In genomic region chr10:92839191-92840085, GRCh38 we compare ENCODE assay signal across 9 cellular contexts. TPM values are rescaled to one million over a fixed set of nuclear protein-coding genes. Genes with fewer than 3 reads are reported as not detected.
A peak's percentile ranks its signal among the peaks of the same experiment; 100 is the strongest.
DNase-seq lines count a peak whose midpoint lies in the region; ATAC-seq, FAIRE-seq and TF ChIP-seq lines count a peak whose summit lies in the region.
"Had no signal": no experiment of that assay in that cellular context is flagged by ENCODE, and none has a peak within 500 bp of the region (broad histone marks: within the 10 kb centered on the region; RNA-seq: fewer than 3 reads in every experiment).

No MANE protein-coding gene starts in this region.

- no peak overlapping the region for H3K4me3 Mint-ChIP-seq in H9
- no peak overlapping the region for H3K4me3 Mint-ChIP-seq in T-cell

- TF ChIP-seq CTCF in AG09309 (IDR thresholded peaks at IDR 0.05; ENCODE audit: control insufficient read depth, insufficient read depth, low read depth, low read length, missing control alignments): peak; percentile 15
- peak; percentile 89 for TF ChIP-seq CTCF in H9 (conservative IDR thresholded peaks at IDR 0.05)
- TF ChIP-seq CTCF in brain microvascular endothelial cell (IDR thresholded peaks at IDR 0.05; ENCODE audit: low read depth, low read length, missing control alignments): peak; percentile 63
- TF ChIP-seq CTCF in lung (IDR thresholded peaks at IDR 0.05; ENCODE audit: control extremely low read depth, extremely low read depth): no peak

- FAIRE-seq in urothelium cell line (lab: Jason Lieb, UNC): no peak

- H3K36me3 ChIP-seq in brain microvascular endothelial cell (replicated peaks) (no peaks in the 10 kb centered on the region), lung (ENCODE audit: control insufficient read depth in 2 of 2, insufficient read depth in 2 of 2, low read length in 2 of 2) (no peaks in the 10 kb centered on the region)

- H3K36me3 Mint-ChIP-seq in H9 (ENCODE audit: insufficient read depth in 1 of 3, low read depth in 3 of 3) (no peaks in the 10 kb centered on the region), T-cell (no peaks in the 10 kb centered on the region)

- H3K27ac ChIP-seq in H9 (ENCODE audit: insufficient read length, low read depth, low read length) (no peak overlapping the region), brain microvascular endothelial cell (peak overlapping the region; percentile 13), lung (ENCODE audit: low read depth in 1 of 2, low read length in 1 of 2) (no peak overlapping the region)

- no peak overlapping the region for H2BK120ac ChIP-seq in H9 (ENCODE audit: low read depth, low read length, poor library complexity, severe bottlenecking)

- no peak overlapping the region for H3K9ac ChIP-seq in H9 (ENCODE audit: extremely low read depth, insufficient read length, low read length)

- no peak overlapping the region for H4K8ac ChIP-seq in H9 (replicated peaks; ENCODE audit: insufficient read length, low read depth, low read length)

- in situ Hi-C loops in brain microvascular endothelial cell (cut with HindIII; ENCODE audit: low pct_ligation_motif_present, low sequenced_read_pairs): no loop called here

- H3K4me1 ChIP-seq in H9 (ENCODE audit: insufficient read depth, low read length) (peaks cover 3% of the 10 kb centered on the region; the same call in 1 of the 2 replicates), lung (ENCODE audit: control insufficient read depth in 2 of 2, insufficient read depth in 2 of 2, low read length in 2 of 2) (peaks cover 0 to 2% of the 10 kb centered on the region in 2 donors)

- H3K9me3 Mint-ChIP-seq in H9: no peaks in the 10 kb centered on the region
- no peaks in the 10 kb centered on the region for H3K9me3 Mint-ChIP-seq in T-cell

- no peaks in the 10 kb centered on the region for H3K79me1 ChIP-seq in H9 (ENCODE audit: insufficient read depth, low read depth, low read length, poor library complexity, severe bottlenecking)

- no peak overlapping the region for H3K18ac ChIP-seq in H9 (ENCODE audit: insufficient read length, low read depth, low read length)

- no peak overlapping the region for H3K4me2 ChIP-seq in H9 (ENCODE audit: insufficient read depth, insufficient read length, low read length)

- no peaks in the 10 kb centered on the region for H4K20me1 ChIP-seq in H9 (ENCODE audit: control insufficient read depth, insufficient read depth, insufficient read length)

- no peak overlapping the region for H4K91ac ChIP-seq in H9 (ENCODE audit: insufficient read length, low read depth, low read length)

- H2AK5ac ChIP-seq in H9 (ENCODE audit: insufficient read length, low read length): no peak overlapping the region

- no peak overlapping the region for H3K14ac ChIP-seq in H9 (ENCODE audit: insufficient read depth, low read length)

- no peak overlapping the region for H3K56ac ChIP-seq in H9 (ENCODE audit: insufficient read length, low read depth, low read length)

- H2AFZ ChIP-seq in H9 (ENCODE audit: low read length): no peak overlapping the region

- ATAC-seq in T-cell (replicated peaks in 1 of 4) (no peak), lung (ENCODE audit: insufficient read depth, low FRiP score) (no peak), HG03354 (IDR thresholded peaks at IDR 0.05; ENCODE audit: poor library complexity, severe bottlenecking, unreplicated experiment) (no peak), GM18519 (IDR thresholded peaks at IDR 0.05; ENCODE audit: low FRiP score, unreplicated experiment) (no peak)
- ATAC-seq: HCT116 had no signal

- no peak overlapping the region for H3K4ac ChIP-seq in H9 (ENCODE audit: low read depth, low read length)

- POLR2A ChIA-PET in T-cell (lab: Charles Lee): no interaction called here

- H3K23me2 ChIP-seq in H9 (ENCODE audit: insufficient read length, low read depth, low read length, poor library complexity, severe bottlenecking): no peaks in the 10 kb centered on the region

- no peak overlapping the region for H2BK20ac ChIP-seq in H9 (ENCODE audit: low read depth, low read length, poor library complexity, severe bottlenecking)

- no CpG with 5 or more reads among the region's 10 CpGs for WGBS in H9 (ENCODE audit: extremely low coverage, insufficient read length, low lambda C conversion rate)
- 44 to 52% methylated on average over 10 of the region's 10 CpGs for WGBS in lung, 2 donors

- H3K9me3 ChIP-seq in H9 (ENCODE audit: control insufficient read depth, low read depth, low read length) (no peaks in the 10 kb centered on the region), lung (ENCODE audit: control insufficient read depth in 2 of 2, insufficient read depth in 1 of 2, low read length in 1 of 2) (no peaks in the 10 kb centered on the region)

- no peak overlapping the region for H2BK12ac ChIP-seq in H9 (ENCODE audit: insufficient read length, low read depth, low read length)

- no peak overlapping the region for H3K23ac ChIP-seq in H9 (ENCODE audit: insufficient read length, low read depth, low read length)

- no peak overlapping the region for H4K5ac ChIP-seq in H9 (ENCODE audit: insufficient read length, low read depth, low read length)

- H3K27me3 ChIP-seq in H9 (ENCODE audit: insufficient read depth, low read length) (no peaks in the 10 kb centered on the region), brain microvascular endothelial cell (replicated peaks) (no peaks in the 10 kb centered on the region), lung (ENCODE audit: control insufficient read depth, insufficient read depth) (no peaks in the 10 kb centered on the region)

- no peak overlapping the region for H2BK5ac ChIP-seq in H9 (ENCODE audit: insufficient read length, low read length)

- H3K27me3 Mint-ChIP-seq in H9 (ENCODE audit: low read depth) (no peaks in the 10 kb centered on the region), T-cell (no peaks in the 10 kb centered on the region)

- DNase-seq in AG09309 (ENCODE audit: low read depth): no peak
- peak; percentile 82 for DNase-seq in H9
- DNase-seq in T-cell: peak in 25 of 34 experiments; percentile 8 to 53 (median 26)
- DNase-seq in brain microvascular endothelial cell: peak; percentile 60
- peak; percentile 65 for DNase-seq in lung (ENCODE audit: low spot score)
- DNase-seq in urothelium cell line (ENCODE audit: low spot score): peak; percentile 42

- no peaks in the 10 kb centered on the region for H3K79me2 ChIP-seq in H9 (ENCODE audit: insufficient read depth, low read length)

- no peak overlapping the region for H3K4me3 ChIP-seq in AG09309 (ENCODE audit: control insufficient read depth, low read depth, low read length)
- no peak overlapping the region for H3K4me3 ChIP-seq in brain microvascular endothelial cell (ENCODE audit: low read depth, low read length)
- no peak overlapping the region for H3K4me3 ChIP-seq in lung

- H3K4me1 Mint-ChIP-seq in H9 (peaks cover 5 to 19% of the 10 kb centered on the region in 2 experiments; a peak in 3 of 4 replicates), T-cell (peaks cover 2 to 5% (median 4%) of the 10 kb centered on the region in 3 donors)

- CTCF ChIA-PET in T-cell (lab: Charles Lee): interaction anchor here (0.5 to 1.0 kb wide), 5 partner anchors 9 to 80 kb away, joined by 3 to 4 read pairs (median 3); partner anchors contain the start of gene EXOC6 (in 1 of the 2)

- no peak overlapping the region for H2BK15ac ChIP-seq in H9 (ENCODE audit: low read depth, low read length)

- H3T11ph ChIP-seq in H9 (ENCODE audit: low read length): no peak overlapping the region

- no peak overlapping the region for H3K27ac Mint-ChIP-seq in H9
- H3K27ac Mint-ChIP-seq in T-cell: no peak overlapping the region

RNA-seq across cellular contexts. Expression of gene EXOC6, which starts 8.9 kb away (rescaled TPM):
- 8.3 and 9.0 TPM in 2 replicates for total RNA-seq in H9 (2021)
- total RNA-seq in T-cell: 10 to 100 TPM in 2 of 5 donors, 1 to 10 TPM in 3; 8.7 to 13.3 (median 9.7) TPM
- 10 to 100 TPM; 14.5 to 40.1 TPM for total RNA-seq in lung
- 1 to 10 TPM; 8.6 to 9.4 TPM for polyA plus RNA-seq in lung
